ENCODE assay signal across 14 cellular contexts in genomic region chr16:51095114-51095872, GRCh38. TPM values are rescaled to one million over a fixed set of nuclear protein-coding genes. Genes with fewer than 3 reads are reported as not detected.
"Had no signal": no experiment of that assay in that cellular context is flagged by ENCODE, and none has a peak within 500 bp of the region (broad histone marks: within the 10 kb centered on the region; RNA-seq: fewer than 3 reads in every experiment).

No MANE protein-coding gene starts in this region.

- H3K4me1 ChIP-seq: tibial artery, vagina had no signal

- H3K27me3 ChIP-seq: ovary, tibial artery, vagina had no signal

- H3K4me3 ChIP-seq: lung, ovary, tibial artery, vagina had no signal

- DNase-seq: activated CD4-positive, alpha-beta T cell treated with anti-CD3 and anti-CD28 coated beads, Interleukin-2, amount 50 U/mL, for 48 hours; activated CD4-positive, CD25-positive, alpha-beta regulatory T cell treated with anti-CD3 and anti-CD28 coated beads, Interleukin-2, amount 50 U/mL, for 72 hours; activated naive CD8-positive, alpha-beta T cell treated with anti-CD3 and anti-CD28 coated beads, Interleukin-2, amount 10 ng/mL, durations not matched to agents 7 days and 5 days; activated T-cell treated with anti-CD3 and anti-CD28 coated beads, Interleukin-2, amount 50 U/mL, for 48 hours; kidney glomerular epithelial cell; natural killer cell; ovary; T-helper 2 cell; tibial artery had no signal

- H3K9me3 ChIP-seq: ovary, tibial artery, vagina had no signal

- H3K27ac ChIP-seq: ovary, tibial artery, vagina had no signal

- H3K36me3 ChIP-seq: ovary, tibial artery, vagina had no signal

RNA-seq across cellular contexts. Expression of gene SALL1, which starts 55.8 kb away (rescaled TPM):
- total RNA-seq: activated naive CD8-positive, alpha-beta T cell treated with anti-CD3 and anti-CD28 coated beads, Interleukin-2, amount 10 ng/mL, durations not matched to agents 7 days and 5 days; dermis microvascular lymphatic vessel endothelial cell; esophagus mucosa; natural killer cell; skeletal muscle tissue had no signal
- polyA plus RNA-seq: lung had no signal
